ENCODE assay signal across 21 cellular contexts in the genomic region with DNA sequence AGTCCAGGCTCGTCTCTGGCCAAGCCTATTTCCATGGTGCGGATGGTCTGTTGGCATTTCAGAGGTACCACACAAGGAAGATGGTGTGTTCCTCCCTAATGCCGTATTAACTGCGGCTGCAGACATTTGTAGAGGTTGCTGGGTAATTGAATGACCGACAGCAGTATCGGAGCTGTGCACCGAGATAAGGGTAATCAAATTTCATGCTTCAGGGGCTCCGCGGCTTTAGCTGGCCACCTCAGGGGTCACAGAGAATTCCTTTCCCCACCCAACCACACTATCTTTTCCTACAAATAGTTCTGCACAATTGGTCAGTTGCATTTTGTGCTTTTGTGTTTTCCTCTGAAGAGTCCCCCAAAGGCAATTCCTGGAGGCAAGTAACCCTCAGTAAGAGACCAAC.
"Had no signal": no experiment of that assay in that cellular context is flagged by ENCODE, and none has a peak within 500 bp of the region (broad histone marks: within the 10 kb centered on the region; RNA-seq: fewer than 3 reads in every experiment).

No MANE protein-coding gene starts in this region.

- H3K4me3 Mint-ChIP-seq: IgD-negative memory B cell, T-cell had no signal

- DNase-seq: NCI-H1092, NCI-H1105 treated with DMSO at 0.1 percent for 48 hours, NCI-H1417 treated with DMSO at 0.1 percent for 48 hours, NCI-H146, NCI-H1694 treated with DMSO at 0.1 percent for 48 hours, NCI-H1930, NCI-H2081, NCI-H2107, NCI-H2227 treated with DMSO at 0.1 percent for 48 hours, NCI-H446, NCI-H510A, NCI-H524 treated with DMSO at 0.1 percent for 48 hours, NCI-H69, NCI-H774, PC-3, SHP77, SW 1271, T-cell had no signal

- H3K4me1 Mint-ChIP-seq: IgD-negative memory B cell, T-cell had no signal

- H3K27me3 Mint-ChIP-seq: T-cell had no signal

- H3K36me3 Mint-ChIP-seq: IgD-negative memory B cell, T-cell had no signal

- ATAC-seq: K562, Panc1, PC-3, T-cell had no signal

- H3K27ac Mint-ChIP-seq: IgD-negative memory B cell, T-cell had no signal
